In the genomic region with DNA sequence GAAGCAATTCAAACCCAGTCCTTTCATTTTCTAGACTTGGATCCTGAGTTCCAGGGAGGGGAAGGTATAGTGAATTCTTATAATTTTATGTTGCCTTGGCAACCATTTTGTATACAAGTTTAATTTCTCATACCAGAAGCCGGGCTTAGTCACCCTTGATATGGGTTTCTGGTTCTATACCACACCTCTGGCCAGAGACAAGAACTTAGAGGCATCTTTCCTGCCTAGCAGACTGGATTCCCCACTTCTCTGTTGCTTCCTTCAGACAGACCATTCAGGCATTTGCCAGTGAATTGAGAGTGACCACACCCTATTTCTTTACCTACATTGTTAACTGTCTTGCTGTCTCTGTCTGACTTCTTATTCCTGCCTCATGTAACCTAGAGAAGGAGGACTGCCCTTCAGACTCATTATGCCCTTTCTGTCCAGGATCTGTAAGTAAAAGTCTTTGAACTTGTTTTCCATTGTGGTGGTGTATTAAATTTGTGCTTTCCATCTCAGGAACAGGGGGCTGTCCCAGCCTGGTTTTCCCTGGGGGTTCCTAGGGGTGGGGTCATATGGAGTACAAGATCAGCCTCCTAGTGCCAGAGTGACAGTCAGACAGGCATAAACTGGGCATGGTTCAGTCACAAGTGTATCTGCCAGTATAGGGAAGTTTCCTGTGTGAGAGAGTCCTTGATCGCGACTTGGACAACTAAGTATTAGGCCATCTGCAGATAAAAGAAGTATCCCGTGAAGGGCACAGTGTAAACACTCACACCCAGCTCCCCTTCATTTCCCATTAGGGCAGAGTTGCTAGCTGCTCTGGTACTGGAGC, we compare ENCODE assay signal across 1 cellular context.
TF ChIP-seq lines count a peak whose summit lies in the region.

No MANE protein-coding gene starts in this region.

TF ChIP-seq in IMR-90, 13 proteins besides CTCF, POLR2A, EP300 and RAD21:
- TF ChIP-seq RFX5 (IDR thresholded peaks at IDR 0.05; ENCODE audit: low read depth, low read length), result no peak
- TF ChIP-seq NFE2L2 (IDR thresholded peaks at IDR 0.05; ENCODE audit: low read depth, low read length), result no peak
- no peak for TF ChIP-seq CEBPB (IDR thresholded peaks at IDR 0.05; ENCODE audit: low read depth, low read length)
- TF ChIP-seq FOS (IDR thresholded peaks at IDR 0.05; ENCODE audit: low read depth, low read length), result no peak
- TF ChIP-seq CHD1 (IDR thresholded peaks at IDR 0.05; ENCODE audit: low read depth, low read length), result no peak
- TF ChIP-seq USF2 (IDR thresholded peaks at IDR 0.05; ENCODE audit: low read depth, low read length), result no peak
